ENCODE assay signal across 2 cellular contexts in genomic region chr2:11863103-11863502, GRCh38.
TF ChIP-seq lines count a peak whose summit lies in the region.

No MANE protein-coding gene starts in this region.

TF ChIP-seq in SK-N-SH, 30 proteins besides CTCF, POLR2A, EP300 and RAD21 (continued from another document):
- no peak for TF ChIP-seq RXRA (IDR thresholded peaks at IDR 0.05; ENCODE audit: borderline replicate concordance, low read depth)
- TF ChIP-seq SMC3 (IDR thresholded peaks at IDR 0.05; ENCODE audit: low read depth, low read length) = no peak
- no peak for TF ChIP-seq FOXJ3 (CRISPR knock-in tag; IDR thresholded peaks at IDR 0.05)
- no peak for TF ChIP-seq MXI1 (IDR thresholded peaks at IDR 0.05; ENCODE audit: low read depth, low read length)
- no peak for TF ChIP-seq MEF2A (IDR thresholded peaks at IDR 0.05; ENCODE audit: borderline replicate concordance, low read depth)
- no peak for TF ChIP-seq TCF12 (IDR thresholded peaks at IDR 0.05)

TF ChIP-seq in SK-N-SH treated with all-trans-retinoic acid at 6 μM for 48 hours, 23 proteins besides CTCF, POLR2A, EP300 and RAD21 (continued from another document):
- TF ChIP-seq TSHZ2 (CRISPR knock-in tag; IDR thresholded peaks at IDR 0.05) = no peak
- no peak for TF ChIP-seq SNAI2 (CRISPR knock-in tag; IDR thresholded peaks at IDR 0.05)
- no peak for TF ChIP-seq ZNF8 (CRISPR knock-in tag; IDR thresholded peaks at IDR 0.05)
- no peak for TF ChIP-seq CREB5 (CRISPR knock-in tag; IDR thresholded peaks at IDR 0.05; ENCODE audit: low read depth)
- TF ChIP-seq ESRRG (CRISPR knock-in tag; IDR thresholded peaks at IDR 0.05) = no peak
- TF ChIP-seq CSRNP3 (CRISPR knock-in tag; IDR thresholded peaks at IDR 0.05) = no peak
- no peak for TF ChIP-seq OSR1 (CRISPR knock-in tag; IDR thresholded peaks at IDR 0.05)
- no peak for TF ChIP-seq ZNF565 (CRISPR knock-in tag; conservative IDR thresholded peaks at IDR 0.05; ENCODE audit: low read depth)
- no peak for TF ChIP-seq TCF4 (CRISPR knock-in tag; IDR thresholded peaks at IDR 0.05; ENCODE audit: borderline replicate concordance)
